ENCODE assay signal across 25 cellular contexts in genomic region chr15:100172356-100173024, GRCh38.
"Had no signal": no experiment of that assay in that cellular context is flagged by ENCODE, and none has a peak within 500 bp of the region (broad histone marks: within the 10 kb centered on the region; RNA-seq: fewer than 3 reads in every experiment).

No MANE protein-coding gene starts in this region.

- H3K4me1 ChIP-seq: breast epithelium, left lung, right atrium auricular region had no signal

- FAIRE-seq: colon, endothelial cell of umbilical vein, kidney, TTC549 had no signal

- H3K36me3 ChIP-seq: breast epithelium, heart left ventricle, left lung, right atrium auricular region, WERI-Rb-1 had no signal

- H3K4me1 Mint-ChIP-seq: central memory CD8-positive, alpha-beta T cell had no signal

- H3K27me3 Mint-ChIP-seq: central memory CD8-positive, alpha-beta T cell; naive thymus-derived CD8-positive, alpha-beta T cell; T-cell had no signal

- H3K27ac Mint-ChIP-seq: activated CD4-positive, alpha-beta T cell treated with anti-CD3 and anti-CD28 coated beads, Interleukin-2, amount 10 ng/mL, durations not matched to agents 7 days and 5 days; activated CD8-positive, alpha-beta T cell treated with anti-CD3 and anti-CD28 coated beads for 36 hours; activated naive CD4-positive, alpha-beta T cell treated with anti-CD3 and anti-CD28 coated beads for 36 hours; activated naive CD8-positive, alpha-beta T cell treated with anti-CD3 and anti-CD28 coated beads, Interleukin-2, amount 10 ng/mL, durations not matched to agents 7 days and 5 days; mesothelial cell of epicardium; naive thymus-derived CD8-positive, alpha-beta T cell; T-cell had no signal

- H3K4me3 Mint-ChIP-seq: activated CD4-positive, alpha-beta T cell treated with anti-CD3 and anti-CD28 coated beads, Interleukin-2, amount 10 ng/mL, durations not matched to agents 7 days and 5 days; activated CD8-positive, alpha-beta T cell treated with anti-CD3 and anti-CD28 coated beads for 36 hours; activated naive CD4-positive, alpha-beta T cell treated with anti-CD3 and anti-CD28 coated beads for 36 hours; activated naive CD8-positive, alpha-beta T cell treated with anti-CD3 and anti-CD28 coated beads, Interleukin-2, amount 10 ng/mL, durations not matched to agents 7 days and 5 days; activated T-cell treated with anti-CD3 and anti-CD28 coated beads, Interleukin-2, amount 50 U/mL, for 4 hours; central memory CD8-positive, alpha-beta T cell; mesothelial cell of epicardium; naive thymus-derived CD8-positive, alpha-beta T cell; T-cell had no signal

- DNase-seq: activated CD4-positive, alpha-beta T cell treated with anti-CD3 and anti-CD28 coated beads, Interleukin-2, amount 10 ng/mL, durations not matched to agents 7 days and 5 days; activated CD4-positive, CD25-positive, alpha-beta regulatory T cell treated with anti-CD3 and anti-CD28 coated beads, Interleukin-2, amount 50 U/mL, for 72 hours; activated CD8-positive, alpha-beta T cell treated with anti-CD3 and anti-CD28 coated beads for 36 hours; activated naive CD4-positive, alpha-beta T cell treated with anti-CD3 and anti-CD28 coated beads for 36 hours; activated naive CD8-positive, alpha-beta T cell treated with anti-CD3 and anti-CD28 coated beads, Interleukin-2, amount 10 ng/mL, durations not matched to agents 7 days and 5 days; activated T-cell treated with anti-CD3 and anti-CD28 coated beads, Interleukin-2, amount 50 U/mL, for 4 hours; amniotic stem cell; effector memory CD4-positive, alpha-beta T cell; heart left ventricle; kidney; left lung; naive thymus-derived CD8-positive, alpha-beta T cell; psoas muscle; stimulated activated CD4-positive, alpha-beta T cell treated with anti-CD3 and anti-CD28 coated beads, Interleukin-4, amount 100 ng/mL, for 4 hours; stimulated activated naive CD8-positive, alpha-beta T cell treated with anti-CD3 and anti-CD28 coated beads, Interleukin-15, Interleukin-2, amounts not matched to agents 100 U/mL and 50 U/mL, for 24 hours; T-cell; WERI-Rb-1 had no signal

- H3K4me3 ChIP-seq: breast epithelium, heart left ventricle, left lung, lung, psoas muscle, right atrium auricular region had no signal

- ATAC-seq: activated CD8-positive, alpha-beta T cell treated with anti-CD3 and anti-CD28 coated beads for 36 hours; activated T-cell treated with anti-CD3 and anti-CD28 coated beads, Interleukin-2, amount 50 U/mL, for 4 hours; heart left ventricle; left lung; naive thymus-derived CD8-positive, alpha-beta T cell; psoas muscle; stimulated activated naive CD8-positive, alpha-beta T cell treated with anti-CD3 and anti-CD28 coated beads, Interleukin-15, Interleukin-2, amounts not matched to agents 100 U/mL and 50 U/mL, for 24 hours; T-cell had no signal

- H3K27ac ChIP-seq: breast epithelium, heart left ventricle, left lung, psoas muscle, right atrium auricular region, WERI-Rb-1 had no signal

- H3K27me3 ChIP-seq: breast epithelium, heart left ventricle, left lung, right atrium auricular region had no signal
